ENCODE assay signal across 8 cellular contexts in genomic region chr6:116278853-116279231, GRCh38. TPM values are rescaled to one million over a fixed set of nuclear protein-coding genes. Genes with fewer than 3 reads are reported as not detected.
A peak's percentile ranks its signal among the peaks of the same experiment; 100 is the strongest.
DNase-seq lines count a peak whose midpoint lies in the region; ATAC-seq and TF ChIP-seq lines count a peak whose summit lies in the region.

No MANE protein-coding gene starts in this region.

- peaks cover 28% of the 10 kb centered on the region for H4K20me1 ChIP-seq in DND-41 (ENCODE audit: insufficient read depth, low read length)

- H3K27ac ChIP-seq in DND-41 (ENCODE audit: low read length) (peak overlapping the region; percentile 92), iPS DF 6.9 (ENCODE audit: low read length) (no peak overlapping the region), skeletal muscle tissue (ENCODE audit: low read depth, low read length) (peak overlapping the region; percentile 99)

- H3K36me3 ChIP-seq in DND-41 (ENCODE audit: insufficient read depth, low read length) (peaks cover 50% of the 10 kb centered on the region), iPS DF 6.9 (ENCODE audit: control insufficient read depth, insufficient read depth, low read length) (peaks cover 3% of the 10 kb centered on the region; the same call in 1 of the 2 replicates), skeletal muscle tissue (ENCODE audit: control insufficient read depth in 3 of 3, insufficient read depth in 3 of 3, low read length in 3 of 3) (peaks cover 3 to 17% (median 12%) of the 10 kb centered on the region in 3 donors)

- peak overlapping the region; percentile 98 for H3K4me2 ChIP-seq in DND-41 (ENCODE audit: insufficient read depth, low read length)

- peak overlapping the region; percentile 90; the same call in 1 of the 2 replicates for H2AFZ ChIP-seq in DND-41 (ENCODE audit: low read depth, low read length)

- peaks cover 64% of the 10 kb centered on the region for H3K79me2 ChIP-seq in DND-41 (ENCODE audit: insufficient read depth, low read length)

- peak overlapping the region; percentile 60 to 95 for H3K4me3 ChIP-seq in DND-41 (ENCODE audit: low read depth in 1 of 2, low read length in 2 of 2)
- peak overlapping the region; percentile 90; the same call in 1 of the 2 replicates for H3K4me3 ChIP-seq in iPS DF 6.9 (ENCODE audit: low read length)
- peak overlapping the region; percentile 90 to 98 (median 95) for H3K4me3 ChIP-seq in skeletal muscle tissue (ENCODE audit: low read length in 3 of 3)

- H3K4me1 ChIP-seq in DND-41 (ENCODE audit: insufficient read depth, low read length) (peaks cover 60% of the 10 kb centered on the region), iPS DF 6.9 (ENCODE audit: control insufficient read depth, insufficient read depth, low read length) (peaks cover 5% of the 10 kb centered on the region; the same call in 1 of the 2 replicates), skeletal muscle tissue (ENCODE audit: control insufficient read depth in 3 of 3, insufficient read depth in 3 of 3, low read length in 3 of 3) (peaks cover 20 to 37% (median 37%) of the 10 kb centered on the region in 3 donors)

- H3K9me3 Mint-ChIP-seq in activated naive CD8-positive, alpha-beta T cell (ENCODE audit: low read depth) = no peaks in the 10 kb centered on the region

- no peaks in the 10 kb centered on the region for H3K27me3 ChIP-seq in DND-41 (ENCODE audit: insufficient read depth, low read length, poor library complexity)
- H3K27me3 ChIP-seq in iPS DF 6.9 (ENCODE audit: control insufficient read depth, insufficient read depth, low read length) = no peaks in the 10 kb centered on the region
- H3K27me3 ChIP-seq in skeletal muscle tissue (ENCODE audit: control insufficient read depth in 3 of 3, insufficient read depth in 3 of 3, low read length in 3 of 3) = no peaks in the 10 kb centered on the region

- H3K36me3 Mint-ChIP-seq in activated naive CD8-positive, alpha-beta T cell = peaks cover 7% of the 10 kb centered on the region

- TF ChIP-seq CTCF in DND-41 (IDR thresholded peaks at IDR 0.05; ENCODE audit: borderline replicate concordance, extremely low read depth, low read length, poor library complexity, severe bottlenecking) = no peak

- H3K4me3 Mint-ChIP-seq in activated naive CD8-positive, alpha-beta T cell = peak overlapping the region; percentile 100

- H3K4me1 Mint-ChIP-seq in activated naive CD8-positive, alpha-beta T cell (ENCODE audit: low read depth) = peaks cover 60% of the 10 kb centered on the region

- no peaks in the 10 kb centered on the region for H3K27me3 Mint-ChIP-seq in activated naive CD8-positive, alpha-beta T cell

- no CpG with 5 or more reads among the region's 12 CpGs for WGBS in iPS DF 6.9 (ENCODE audit: insufficient coverage, insufficient read length)

- H3K9me3 ChIP-seq in DND-41 (ENCODE audit: insufficient read depth, low read length, severe bottlenecking) = no peaks in the 10 kb centered on the region
- H3K9me3 ChIP-seq in iPS DF 6.9 (ENCODE audit: control insufficient read depth, insufficient read depth, low read length) = no peaks in the 10 kb centered on the region
- no peaks in the 10 kb centered on the region for H3K9me3 ChIP-seq in skeletal muscle tissue (ENCODE audit: control insufficient read depth in 3 of 3, low read length in 3 of 3)

- H3K27ac Mint-ChIP-seq in activated naive CD8-positive, alpha-beta T cell = peak overlapping the region; percentile 100

- ATAC-seq in DND-41 (ENCODE audit: insufficient read depth, low read depth) = no peak
- ATAC-seq in HG03520 (IDR thresholded peaks at IDR 0.05; ENCODE audit: unreplicated experiment) = peak; percentile 1
- no peak for ATAC-seq in GM21515 (IDR thresholded peaks at IDR 0.05; ENCODE audit: unreplicated experiment)

- H3K9ac ChIP-seq in DND-41 (ENCODE audit: low read depth, low read length) (peak overlapping the region; percentile 93), skeletal muscle tissue (ENCODE audit: low read depth in 1 of 3, low read length in 3 of 3) (peak overlapping the region; percentile 93 to 98 (median 98))

- no peak for DNase-seq in DND-41
- DNase-seq in iPS DF 6.9 (ENCODE audit: low read depth, low spot score) = no peak
- DNase-seq in NCI-H446 treated with DMSO at 0.1 percent for 48 hours (lab: John Stamatoyannopoulos, UW) = no peak
- no peak for DNase-seq in HT-29 (ENCODE audit: low spot score)

RNA-seq across cellular contexts. Expression of gene TSPYL1, which starts 0.9 kb away (rescaled TPM):
- 79.9 TPM for total RNA-seq in skeletal muscle tissue
- total RNA-seq in HT-29 (2014; rRNA removed; shearing (Covaris generic)) = 62.6 and 63.2 TPM in 2 replicates

RNA-seq across cellular contexts. Expression of gene TSPYL4, which starts 25.0 kb away (rescaled TPM):
- 8.4 TPM for total RNA-seq in skeletal muscle tissue
- total RNA-seq in HT-29 (2014; rRNA removed; shearing (Covaris generic)) = 9.2 and 10.3 TPM in 2 replicates
